ENCODE assay signal across 1 cellular context in genomic region chr1:110542730-110543129, GRCh38.
TF ChIP-seq lines count a peak whose summit lies in the region.

No MANE protein-coding gene starts in this region.

TF ChIP-seq in endothelial cell of umbilical vein, 7 proteins besides CTCF, POLR2A, EP300 and RAD21:
- TF ChIP-seq FOS (IDR thresholded peaks at IDR 0.05; ENCODE audit: borderline replicate concordance, insufficient read depth, low read length) (no peak), EZH2 (IDR thresholded peaks at IDR 0.05; ENCODE audit: borderline replicate concordance, low read depth, low read length, severe bottlenecking) (no peak), GATA2 (IDR thresholded peaks at IDR 0.05; ENCODE audit: insufficient read depth, insufficient read length, low read depth, low read length) (no peak)
